8 cellular contexts compared by ENCODE assay signal in genomic region chr2:42493885-42494433, GRCh38. TPM values are rescaled to one million over a fixed set of nuclear protein-coding genes. Genes with fewer than 3 reads are reported as not detected.
A peak's percentile ranks its signal among the peaks of the same experiment; 100 is the strongest.
DNase-seq lines count a peak whose midpoint lies in the region; ATAC-seq and TF ChIP-seq lines count a peak whose summit lies in the region.

KCNG3 (minus strand) TSS chr2:42493982; CDS start chr2:42493501, 481 bp downstream.

- WGBS in lower leg skin, 2 donors, result 1% methylated on average over 20 to 31 of the region's 70 CpGs

- H3K9me3 ChIP-seq in ES-I3 (ENCODE audit: control insufficient read depth, insufficient read depth, low read length), result no peaks in the 10 kb centered on the region

- peaks cover 16% of the 10 kb centered on the region for H3K4me1 ChIP-seq in ES-I3 (ENCODE audit: insufficient read depth, low read length)

- H3K9ac ChIP-seq in ES-I3 (ENCODE audit: low read depth, low read length), result peak within 1 kb of the TSS; percentile 61

- peak; percentile 85 for DNase-seq in NCI-H2107 (lab: John Stamatoyannopoulos, UW)
- peak; percentile 52 for DNase-seq in activated CD4-positive, alpha-beta T cell treated with anti-CD3 and anti-CD28 coated beads for 1 hour
- peak; percentile 15 for DNase-seq in cerebellum (ENCODE audit: low spot score)
- peak; percentile 25 to 87 for DNase-seq in lower leg skin (ENCODE audit: low spot score in 2 of 2)
- peak in 2 of 3 donors; percentile 37 to 72 for DNase-seq in stimulated activated CD4-positive, alpha-beta T cell treated with anti-CD3 and anti-CD28 coated beads, TNF-alpha, amount 100 ng/mL, for 48 hours (ENCODE audit: low read depth in 3 of 3)
- no peak for DNase-seq in mesenteric fat pad (ENCODE audit: low spot score)

- H3K36me3 ChIP-seq in ES-I3 (ENCODE audit: insufficient read depth, low read length), result no peaks in the 10 kb centered on the region

- intact Hi-C loops in lower leg skin (cut with DNase I; ENCODE audit: low total_unique reads), result loop anchor here (10.0 kb wide), 1 partner anchor 171 kb away; no protein-coding TSS in a partner anchor

- H3K4me3 ChIP-seq in lower leg skin (ENCODE audit: low read depth, poor library complexity, severe bottlenecking), result peak within 1 kb of the TSS; percentile 38

- peak; percentile 58 for ATAC-seq in HG02610 (IDR thresholded peaks at IDR 0.05; ENCODE audit: unreplicated experiment)

- no peak for TF ChIP-seq POLR2A in lower leg skin (IDR thresholded peaks at IDR 0.05)

- TF ChIP-seq CTCF in lower leg skin (IDR thresholded peaks at IDR 0.05), result no peak

RNA-seq across cellular contexts. Expression of gene KCNG3, which starts in this region (rescaled TPM):
- total RNA-seq in cerebellum (0.27 TPM), lower leg skin (under 1 TPM; 0.25 to 0.98 (median 0.57) TPM), mesenteric fat pad (not detected)

Comparison
In these comparisons a context has a peak if more than half of its experiments do, and no peak if none do; other contexts are left out.
1. Peak in DNase-seq in cerebellum; RNA of the gene not detected or under 1 TPM.
2. Peak in DNase-seq and H3K4me3 ChIP-seq in lower leg skin; RNA of the gene not detected or under 1 TPM.